In genomic region chr15:25717116-25717755, GRCh38 we compare ENCODE assay signal across 15 cellular contexts.
DNase-seq lines count a peak whose midpoint lies in the region; ATAC-seq lines count a peak whose summit lies in the region.
"Had no signal": no experiment of that assay in that cellular context is flagged by ENCODE, and none has a peak within 500 bp of the region (broad histone marks: within the 10 kb centered on the region; RNA-seq: fewer than 3 reads in every experiment).

No MANE protein-coding gene starts in this region.

- DNase-seq in activated naive CD4-positive, alpha-beta T cell treated with Interleukin-2 at 50 U/mL for 16 hours = no peak
- DNase-seq in fibroblast of gingiva (ENCODE audit: low read depth) (peak; percentile 9), LoVo (ENCODE audit: low spot score) (no peak), HT-29 (ENCODE audit: low spot score) (no peak)
- DNase-seq: 8988T; activated CD8-positive, alpha-beta T cell treated with anti-CD3 and anti-CD28 coated beads for 36 hours; activated effector memory CD4-positive, alpha-beta T cell treated with Interleukin-2 at 50 U/mL for 16 hours; Calu3; H9; NCI-H1092 had no signal

- H3K27me3 Mint-ChIP-seq in activated naive CD4-positive, alpha-beta T cell treated with anti-CD3 and anti-CD28 coated beads, Interleukin-2, amount 50 U/mL, for 24 hours = no peaks in the 10 kb centered on the region
- H3K27me3 Mint-ChIP-seq in activated T-helper 17 cell treated with anti-CD3 and anti-CD28 coated beads, Interleukin-2, amount 50 U/mL, for 72 hours = no peaks in the 10 kb centered on the region
- H3K27me3 Mint-ChIP-seq: activated CD8-positive, alpha-beta T cell treated with anti-CD3 and anti-CD28 coated beads for 36 hours had no signal

- H3K9me3 Mint-ChIP-seq in activated naive CD4-positive, alpha-beta T cell treated with anti-CD3 and anti-CD28 coated beads, Interleukin-2, amount 50 U/mL, for 24 hours = no peaks in the 10 kb centered on the region
- H3K9me3 Mint-ChIP-seq in activated T-helper 17 cell treated with anti-CD3 and anti-CD28 coated beads, Interleukin-2, amount 50 U/mL, for 72 hours = no peaks in the 10 kb centered on the region
- H3K9me3 Mint-ChIP-seq: activated CD8-positive, alpha-beta T cell treated with anti-CD3 and anti-CD28 coated beads for 36 hours; H9; nephron had no signal

- H3K27ac Mint-ChIP-seq in activated naive CD4-positive, alpha-beta T cell treated with anti-CD3 and anti-CD28 coated beads, Interleukin-2, amount 50 U/mL, for 24 hours = peak overlapping the region; percentile 41
- no peak overlapping the region for H3K27ac Mint-ChIP-seq in activated T-helper 17 cell treated with anti-CD3 and anti-CD28 coated beads, Interleukin-2, amount 50 U/mL, for 72 hours
- H3K27ac Mint-ChIP-seq: activated CD8-positive, alpha-beta T cell treated with anti-CD3 and anti-CD28 coated beads for 36 hours; H9 had no signal

- H3K4me1 Mint-ChIP-seq in activated naive CD4-positive, alpha-beta T cell treated with anti-CD3 and anti-CD28 coated beads, Interleukin-2, amount 50 U/mL, for 24 hours = no peaks in the 10 kb centered on the region
- H3K4me1 Mint-ChIP-seq in activated T-helper 17 cell treated with anti-CD3 and anti-CD28 coated beads, Interleukin-2, amount 50 U/mL, for 72 hours = no peaks in the 10 kb centered on the region

- ATAC-seq in HG03378 (IDR thresholded peaks at IDR 0.05; ENCODE audit: unreplicated experiment) (peak; percentile 55), HG03039 (IDR thresholded peaks at IDR 0.05; ENCODE audit: unreplicated experiment) (no peak)
- no peak for ATAC-seq in activated T-helper 17 cell treated with anti-CD3 and anti-CD28 coated beads, Interleukin-2, amount 50 U/mL, for 72 hours (replicated peaks)
- ATAC-seq: activated CD8-positive, alpha-beta T cell treated with anti-CD3 and anti-CD28 coated beads for 36 hours had no signal

- peaks cover 2% of the 10 kb centered on the region for H3K36me3 Mint-ChIP-seq in activated naive CD4-positive, alpha-beta T cell treated with anti-CD3 and anti-CD28 coated beads, Interleukin-2, amount 50 U/mL, for 24 hours
- H3K36me3 Mint-ChIP-seq in activated T-helper 17 cell treated with anti-CD3 and anti-CD28 coated beads, Interleukin-2, amount 50 U/mL, for 72 hours (ENCODE audit: low read depth) = peaks cover 40% of the 10 kb centered on the region

- no peak overlapping the region for H3K4me3 Mint-ChIP-seq in activated naive CD4-positive, alpha-beta T cell treated with anti-CD3 and anti-CD28 coated beads, Interleukin-2, amount 50 U/mL, for 24 hours
- no peak overlapping the region for H3K4me3 Mint-ChIP-seq in activated T-helper 17 cell treated with anti-CD3 and anti-CD28 coated beads, Interleukin-2, amount 50 U/mL, for 72 hours
- H3K4me3 Mint-ChIP-seq: activated CD8-positive, alpha-beta T cell treated with anti-CD3 and anti-CD28 coated beads for 36 hours; H9; nephron had no signal
